15 cellular contexts compared by ENCODE assay signal in the genomic region with DNA sequence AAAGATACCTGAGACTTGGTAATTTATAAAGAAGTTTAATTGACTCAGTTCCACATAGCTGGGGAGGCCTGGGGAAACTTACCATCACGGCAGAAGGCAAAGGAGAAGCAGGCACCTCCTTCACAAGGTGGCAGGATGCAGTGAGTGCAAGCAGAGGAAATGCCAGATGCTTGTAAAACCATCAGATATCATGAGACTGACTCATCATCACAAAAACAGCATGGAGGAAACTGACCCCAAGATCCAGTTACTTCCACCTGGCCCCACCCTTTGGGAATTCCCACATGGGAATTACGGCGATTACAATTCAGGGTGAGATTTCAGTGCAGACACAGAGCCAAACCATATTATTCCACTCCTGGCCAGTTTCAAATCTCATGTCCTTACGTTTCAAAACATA.
"Had no signal": no experiment of that assay in that cellular context is flagged by ENCODE, and none has a peak within 500 bp of the region (broad histone marks: within the 10 kb centered on the region; RNA-seq: fewer than 3 reads in every experiment).

No MANE protein-coding gene starts in this region.

- H3K9me3 ChIP-seq: psoas muscle, sigmoid colon, upper lobe of right lung had no signal

- H3K4me1 Mint-ChIP-seq: activated CD4-positive, alpha-beta T cell treated with anti-CD3 and anti-CD28 coated beads, Interleukin-2, amount 10 ng/mL, durations not matched to agents 24 days and 14 days; activated naive CD4-positive, alpha-beta T cell treated with anti-CD3 and anti-CD28 coated beads, Interleukin-2, amount 50 U/mL, for 24 hours; WTC11 had no signal

- ATAC-seq: esophagus mucosa; foreskin keratinocyte; psoas muscle; stimulated activated naive CD8-positive, alpha-beta T cell treated with anti-CD3 and anti-CD28 coated beads, Interleukin-15, Interleukin-2, amounts not matched to agents 100 U/mL and 50 U/mL, for 24 hours; upper lobe of right lung; WTC11 had no signal

- H3K9me3 Mint-ChIP-seq: activated CD4-positive, alpha-beta T cell treated with anti-CD3 and anti-CD28 coated beads, Interleukin-2, amount 10 ng/mL, durations not matched to agents 24 days and 14 days; activated naive CD4-positive, alpha-beta T cell treated with anti-CD3 and anti-CD28 coated beads, Interleukin-2, amount 50 U/mL, for 24 hours; T-helper 1 cell treated with Interleukin-12 subunit alpha and Interleukin-12 subunit beta and Interleukin-4 antibody, amounts not matched to agents 30 μg/mL and 1 μg/mL, for 36 hours had no signal

- H3K27ac Mint-ChIP-seq: activated CD4-positive, alpha-beta T cell treated with anti-CD3 and anti-CD28 coated beads, Interleukin-2, amount 10 ng/mL, durations not matched to agents 24 days and 14 days; activated naive CD4-positive, alpha-beta T cell treated with anti-CD3 and anti-CD28 coated beads, Interleukin-2, amount 50 U/mL, for 24 hours; T-helper 1 cell treated with Interleukin-12 subunit alpha and Interleukin-12 subunit beta and Interleukin-4 antibody, amounts not matched to agents 30 μg/mL and 1 μg/mL, for 36 hours; WTC11 had no signal

- H3K27me3 Mint-ChIP-seq: activated CD4-positive, alpha-beta T cell treated with anti-CD3 and anti-CD28 coated beads, Interleukin-2, amount 10 ng/mL, durations not matched to agents 24 days and 14 days; activated naive CD4-positive, alpha-beta T cell treated with anti-CD3 and anti-CD28 coated beads, Interleukin-2, amount 50 U/mL, for 24 hours had no signal

- H3K4me3 Mint-ChIP-seq: activated CD4-positive, alpha-beta T cell treated with anti-CD3 and anti-CD28 coated beads, Interleukin-2, amount 10 ng/mL, durations not matched to agents 24 days and 14 days; activated naive CD4-positive, alpha-beta T cell treated with anti-CD3 and anti-CD28 coated beads, Interleukin-2, amount 50 U/mL, for 24 hours; T-helper 1 cell treated with Interleukin-12 subunit alpha and Interleukin-12 subunit beta and Interleukin-4 antibody, amounts not matched to agents 30 μg/mL and 1 μg/mL, for 36 hours; WTC11 had no signal

- H3K4me3 ChIP-seq: dorsolateral prefrontal cortex, psoas muscle, sigmoid colon, upper lobe of right lung had no signal

- DNase-seq: activated CD4-positive, alpha-beta T cell treated with anti-CD3 and anti-CD28 coated beads, Interleukin-2, amount 10 ng/mL, durations not matched to agents 24 days and 14 days; activated CD8-positive, alpha-beta memory T cell treated with anti-CD3 and anti-CD28 coated beads for 24 hours; dorsolateral prefrontal cortex; foreskin keratinocyte; head of caudate nucleus; islet precursor cell; psoas muscle; sigmoid colon; stimulated activated CD4-positive, alpha-beta T cell treated with anti-CD3 and anti-CD28 coated beads, Interleukin-2, amount 100 ng/mL, for 48 hours; stimulated activated naive CD8-positive, alpha-beta T cell treated with anti-CD3 and anti-CD28 coated beads, Interleukin-15, Interleukin-2, amounts not matched to agents 100 U/mL and 50 U/mL, for 24 hours; upper lobe of right lung had no signal

- H3K27ac ChIP-seq: dorsolateral prefrontal cortex, foreskin keratinocyte, psoas muscle, sigmoid colon, upper lobe of right lung had no signal

- H3K36me3 Mint-ChIP-seq: activated naive CD4-positive, alpha-beta T cell treated with anti-CD3 and anti-CD28 coated beads, Interleukin-2, amount 50 U/mL, for 24 hours had no signal

- H3K27me3 ChIP-seq: foreskin keratinocyte, sigmoid colon, upper lobe of right lung had no signal
